ENCODE assay signal across 15 cellular contexts in genomic region chr16:78892925-78893324, GRCh38.
"Had no signal": no experiment of that assay in that cellular context is flagged by ENCODE, and none has a peak within 500 bp of the region (broad histone marks: within the 10 kb centered on the region; RNA-seq: fewer than 3 reads in every experiment).

No MANE protein-coding gene starts in this region.

- H3K27ac ChIP-seq: brain microvascular endothelial cell, left lung, SK-N-MC, thoracic aorta, upper lobe of right lung had no signal

- DNase-seq: activated CD4-positive, CD25-positive, alpha-beta regulatory T cell treated with anti-CD3 and anti-CD28 coated beads, Interleukin-2, amount 50 U/mL, for 72 hours; activated naive CD8-positive, alpha-beta T cell treated with anti-CD3 and anti-CD28 coated beads, Interleukin-2, amount 10 ng/mL, durations not matched to agents 7 days and 5 days; anterior cingulate cortex; brain microvascular endothelial cell; cortex of kidney; effector CD8-positive, alpha-beta T cell; foreskin fibroblast; hippocampal formation; left lung; naive thymus-derived CD8-positive, alpha-beta T cell; T1000; upper lobe of right lung had no signal

- ATAC-seq: naive thymus-derived CD8-positive, alpha-beta T cell had no signal

- H3K4me3 Mint-ChIP-seq: activated naive CD8-positive, alpha-beta T cell treated with anti-CD3 and anti-CD28 coated beads, Interleukin-2, amount 10 ng/mL, durations not matched to agents 7 days and 5 days; central memory CD8-positive, alpha-beta T cell; naive thymus-derived CD8-positive, alpha-beta T cell had no signal

- H3K9me3 ChIP-seq: left lung, thoracic aorta, upper lobe of right lung had no signal

- H3K27me3 Mint-ChIP-seq: activated naive CD8-positive, alpha-beta T cell treated with anti-CD3 and anti-CD28 coated beads, Interleukin-2, amount 10 ng/mL, durations not matched to agents 7 days and 5 days; central memory CD8-positive, alpha-beta T cell; naive thymus-derived CD8-positive, alpha-beta T cell had no signal

- H3K27ac Mint-ChIP-seq: activated naive CD8-positive, alpha-beta T cell treated with anti-CD3 and anti-CD28 coated beads, Interleukin-2, amount 10 ng/mL, durations not matched to agents 7 days and 5 days; naive thymus-derived CD8-positive, alpha-beta T cell had no signal

- H3K27me3 ChIP-seq: brain microvascular endothelial cell, left lung, upper lobe of right lung had no signal

- H3K9me3 Mint-ChIP-seq: central memory CD8-positive, alpha-beta T cell had no signal
